In genomic region chr1:219732814-219733491, GRCh38 we compare ENCODE assay signal across 26 cellular contexts.
"Had no signal": no experiment of that assay in that cellular context is flagged by ENCODE, and none has a peak within 500 bp of the region (broad histone marks: within the 10 kb centered on the region; RNA-seq: fewer than 3 reads in every experiment).

No MANE protein-coding gene starts in this region.

- H3K4me1 ChIP-seq: colonic mucosa, foreskin keratinocyte, sigmoid colon had no signal

- H3K27me3 Mint-ChIP-seq: activated CD4-positive, alpha-beta T cell treated with anti-CD3 and anti-CD28 coated beads, Interleukin-2, amount 10 ng/mL, durations not matched to agents 7 days and 5 days; activated naive CD8-positive, alpha-beta T cell treated with anti-CD3 and anti-CD28 coated beads, Interleukin-2, amount 50 U/mL, for 24 hours; central memory CD8-positive, alpha-beta T cell had no signal

- DNase-seq: activated CD4-positive, alpha-beta T cell treated with anti-CD3 and anti-CD28 coated beads, Interleukin-2, amount 10 ng/mL, durations not matched to agents 7 days and 5 days; activated CD8-positive, alpha-beta memory T cell treated with anti-CD3 and anti-CD28 coated beads, Interleukin-2, amount 50 U/mL, for 4 hours; activated CD8-positive, alpha-beta T cell treated with anti-CD3 and anti-CD28 coated beads, Interleukin-2, amount 10 ng/mL, durations not matched to agents 7 days and 5 days; activated naive CD4-positive, alpha-beta T cell treated with anti-CD3 and anti-CD28 coated beads for 36 hours; activated naive CD8-positive, alpha-beta T cell treated with anti-CD3 and anti-CD28 coated beads, Interleukin-2, amount 50 U/mL, for 24 hours; activated T-cell treated with anti-CD3 and anti-CD28 coated beads, Interleukin-2, amount 50 U/mL, for 4 hours; anterior cingulate cortex; brain microvascular endothelial cell; colonic mucosa; endodermal cell; foreskin keratinocyte; glutamatergic neuron; hippocampal formation; kidney; left ventricle myocardium inferior; mammary epithelial cell; nephron progenitor cell; nucleus accumbens; posterior cingulate gyrus; sigmoid colon; stimulated activated CD4-positive, alpha-beta T cell treated with anti-CD3 and anti-CD28 coated beads, Interleukin-4, amount 100 ng/mL, for 4 hours; T1000 had no signal

- H3K36me3 Mint-ChIP-seq: stimulated activated memory B cell treated with anti-CD40 and anti-IgM and Interleukin-4, amounts not matched to agents 10 μg/mL and 1 μg/mL and 100 μg/mL, for 72 hours had no signal

- H3K4me3 Mint-ChIP-seq: activated CD4-positive, alpha-beta T cell treated with anti-CD3 and anti-CD28 coated beads, Interleukin-2, amount 10 ng/mL, durations not matched to agents 7 days and 5 days; activated CD8-positive, alpha-beta T cell treated with anti-CD3 and anti-CD28 coated beads, Interleukin-2, amount 10 ng/mL, durations not matched to agents 7 days and 5 days; activated naive CD4-positive, alpha-beta T cell treated with anti-CD3 and anti-CD28 coated beads for 36 hours; activated naive CD8-positive, alpha-beta T cell treated with anti-CD3 and anti-CD28 coated beads, Interleukin-2, amount 50 U/mL, for 24 hours; activated T-cell treated with anti-CD3 and anti-CD28 coated beads, Interleukin-2, amount 50 U/mL, for 4 hours; central memory CD8-positive, alpha-beta T cell; endodermal cell; nephron progenitor cell; stimulated activated memory B cell treated with anti-CD40 and anti-IgM and Interleukin-4, amounts not matched to agents 10 μg/mL and 1 μg/mL and 100 μg/mL, for 72 hours had no signal

- H3K36me3 ChIP-seq: brain microvascular endothelial cell, colonic mucosa, left ventricle myocardium inferior, sigmoid colon had no signal

- H3K27me3 ChIP-seq: brain microvascular endothelial cell, colonic mucosa, foreskin keratinocyte, sigmoid colon had no signal

- H3K27ac ChIP-seq: brain microvascular endothelial cell, colonic mucosa, epithelial cell of prostate, foreskin keratinocyte, left ventricle myocardium inferior, sigmoid colon had no signal

- H3K4me1 Mint-ChIP-seq: activated CD4-positive, alpha-beta T cell treated with anti-CD3 and anti-CD28 coated beads, Interleukin-2, amount 10 ng/mL, durations not matched to agents 7 days and 5 days; activated naive CD8-positive, alpha-beta T cell treated with anti-CD3 and anti-CD28 coated beads, Interleukin-2, amount 50 U/mL, for 24 hours; central memory CD8-positive, alpha-beta T cell; nephron progenitor cell; stimulated activated memory B cell treated with anti-CD40 and anti-IgM and Interleukin-4, amounts not matched to agents 10 μg/mL and 1 μg/mL and 100 μg/mL, for 72 hours had no signal

- H3K4me3 ChIP-seq: colonic mucosa, left ventricle myocardium inferior, sigmoid colon had no signal

- ATAC-seq: activated CD4-positive, CD25-positive, alpha-beta regulatory T cell treated with anti-CD3 and anti-CD28 coated beads, Interleukin-2, amount 50 U/mL, for 24 hours; activated CD8-positive, alpha-beta T cell treated with anti-CD3 and anti-CD28 coated beads, Interleukin-2, amount 10 ng/mL, durations not matched to agents 7 days and 5 days; activated naive CD8-positive, alpha-beta T cell treated with anti-CD3 and anti-CD28 coated beads, Interleukin-2, amount 50 U/mL, for 24 hours; activated T-cell treated with anti-CD3 and anti-CD28 coated beads, Interleukin-2, amount 50 U/mL, for 4 hours; foreskin keratinocyte; stimulated activated memory B cell treated with anti-CD40 and anti-IgM and Interleukin-4, amounts not matched to agents 10 μg/mL and 1 μg/mL and 100 μg/mL, for 72 hours had no signal

- H3K27ac Mint-ChIP-seq: activated CD4-positive, alpha-beta T cell treated with anti-CD3 and anti-CD28 coated beads, Interleukin-2, amount 10 ng/mL, durations not matched to agents 7 days and 5 days; activated CD8-positive, alpha-beta T cell treated with anti-CD3 and anti-CD28 coated beads, Interleukin-2, amount 10 ng/mL, durations not matched to agents 7 days and 5 days; activated naive CD4-positive, alpha-beta T cell treated with anti-CD3 and anti-CD28 coated beads for 36 hours; activated naive CD8-positive, alpha-beta T cell treated with anti-CD3 and anti-CD28 coated beads, Interleukin-2, amount 50 U/mL, for 24 hours; endodermal cell; nephron progenitor cell; stimulated activated memory B cell treated with anti-CD40 and anti-IgM and Interleukin-4, amounts not matched to agents 10 μg/mL and 1 μg/mL and 100 μg/mL, for 72 hours had no signal
